Comparison of ENCODE assay signal across 8 cellular contexts in genomic region chr7:148987010-148987750, GRCh38. TPM values are rescaled to one million over a fixed set of nuclear protein-coding genes. Genes with fewer than 3 reads are reported as not detected.
DNase-seq lines count a peak whose midpoint lies in the region; ATAC-seq and TF ChIP-seq lines count a peak whose summit lies in the region.

No MANE protein-coding gene starts in this region.

- no peaks in the 10 kb centered on the region for H3K79me2 ChIP-seq in SK-N-SH (ENCODE audit: insufficient read depth)

- no peak for TF ChIP-seq RAD21 in SK-N-SH (IDR thresholded peaks at IDR 0.05; ENCODE audit: low read length)

- no peak for TF ChIP-seq POLR2A in ovary (IDR thresholded peaks at IDR 0.05)

- POLR2A ChIA-PET in GM10248 (lab: Yijun Ruan, JAX) = no interaction called here
- POLR2A ChIA-PET in SK-N-SH (lab: Yijun Ruan, JAX) = interaction anchor here (0.7 to 1.8 kb wide), 3 partner anchors 14 to 78 kb away, joined by 3 to 8 read pairs (median 6); no protein-coding TSS in a partner anchor

- peaks cover 40% of the 10 kb centered on the region for H3F3A ChIP-seq in SK-N-SH (replicated peaks; ENCODE audit: insufficient read depth)

- TF ChIP-seq EP300 in SK-N-SH (IDR thresholded peaks at IDR 0.05; ENCODE audit: borderline replicate concordance in 1 of 2, low read depth in 1 of 2, low read length in 1 of 2) (no peak), ovary (IDR thresholded peaks at IDR 0.05) (no peak)

- intact Hi-C loops in Right ventricle myocardium inferior (cut with DNase I) (loop anchor here (1.0 to 2.0 kb wide), 2 partner anchors 41 to 44 kb away; partner anchors contain the start of gene PDIA4), ovary (cut with DNase I) (no loop called here), tibial artery (cut with DNase I; ENCODE audit: low total_unique reads) (loop anchor here (5.0 kb wide), 1 partner anchor 40 kb away; the partner anchor contains the start of gene PDIA4)

- H3K27ac ChIP-seq in SK-N-SH (ENCODE audit: low read depth in 2 of 2, low read length in 1 of 2) (peak overlapping the region; percentile 75 to 83), ovary (peak overlapping the region; percentile 85 to 87), tibial artery (peak overlapping the region; percentile 79 to 86)

- peak overlapping the region; percentile 91 for H3K4me2 ChIP-seq in SK-N-SH

- peaks cover 6 to 12% of the 10 kb centered on the region in 2 experiments; a peak in 2 of 4 replicates for H3K4me1 ChIP-seq in SK-N-SH (ENCODE audit: control insufficient read depth in 1 of 2, insufficient read depth in 2 of 2, low read depth in 1 of 2, low read length in 1 of 2)
- peaks cover 2% of the 10 kb centered on the region for H3K4me1 ChIP-seq in ovary (ENCODE audit: insufficient read depth)
- H3K4me1 ChIP-seq in tibial artery = peaks cover 0 to 46% (median 26%) of the 10 kb centered on the region in 4 donors

- no peak for TF ChIP-seq CTCF in GM10248 (IDR thresholded peaks at IDR 0.05; ENCODE audit: control extremely low read depth, extremely low read depth, low read depth, missing control alignments)
- 0 out of 2 replicates have a peak, but pooled peaks have one; percentile 9 for TF ChIP-seq CTCF in SK-N-SH (IDR thresholded peaks at IDR 0.05)
- TF ChIP-seq CTCF in ovary (IDR thresholded peaks at IDR 0.05) = no peak
- no peak for TF ChIP-seq CTCF in tibial artery (IDR thresholded peaks at IDR 0.05)

- H3K9me3 ChIP-seq in SK-N-SH (no peaks in the 10 kb centered on the region), ovary (no peaks in the 10 kb centered on the region), tibial artery (no peaks in the 10 kb centered on the region)

- H2AFZ ChIP-seq in SK-N-SH (ENCODE audit: low read depth) = peak overlapping the region; percentile 97

- H3K27me3 ChIP-seq in SK-N-SH (ENCODE audit: insufficient read depth) = no peaks in the 10 kb centered on the region
- no peaks in the 10 kb centered on the region for H3K27me3 ChIP-seq in ovary
- H3K27me3 ChIP-seq in tibial artery = no peaks in the 10 kb centered on the region

- no peaks in the 10 kb centered on the region for H3K27me3 Mint-ChIP-seq in activated naive CD8-positive, alpha-beta T cell

- peak overlapping the region; percentile 79 to 89 for H3K4me3 ChIP-seq in SK-N-SH (ENCODE audit: low read depth in 2 of 2, low read length in 1 of 2)
- peak overlapping the region; percentile 65 for H3K4me3 ChIP-seq in ovary
- H3K4me3 ChIP-seq in tibial artery = peak overlapping the region; percentile 64 to 78

- no peaks in the 10 kb centered on the region for H3K9me2 ChIP-seq in SK-N-SH

- peak overlapping the region; percentile 94 for H3K4me3 Mint-ChIP-seq in activated naive CD8-positive, alpha-beta T cell

- DNase-seq in GM10248 (ENCODE audit: extremely low spot score) (peak; percentile 91), NCI-H1092 (lab: John Stamatoyannopoulos, UW) (peak; percentile 89), SK-N-SH (peak; percentile 94), Right ventricle myocardium inferior (ENCODE audit: missing footprints) (peak; percentile 88), ovary (peak; percentile 77 to 87 (median 80)), tibial artery (peak; percentile 76 to 89)

- ATAC-seq in HG02610 (IDR thresholded peaks at IDR 0.05; ENCODE audit: unreplicated experiment) (peak; percentile 94), Right ventricle myocardium inferior (peak; percentile 93)

- 3% methylated on average over 17 of the region's 17 CpGs for WGBS in SK-N-SH (ENCODE audit: low lambda C conversion rate)
- 0% methylated on average over 17 of the region's 17 CpGs for WGBS in ovary, 3 donors

- no peaks in the 10 kb centered on the region for H3K9me3 Mint-ChIP-seq in activated naive CD8-positive, alpha-beta T cell (ENCODE audit: low read depth)

- H3K9ac ChIP-seq in SK-N-SH = peak overlapping the region; percentile 64

- H4K20me1 ChIP-seq in SK-N-SH (ENCODE audit: insufficient read depth) = no peaks in the 10 kb centered on the region

- CTCF ChIA-PET in GM10248 (lab: Yijun Ruan, JAX) = interaction anchor here (0.6 to 2.5 kb wide), 7 partner anchors 12 to 403 kb away, joined by 3 to 17 read pairs (median 3); no protein-coding TSS in a partner anchor
- CTCF ChIA-PET in SK-N-SH (lab: Yijun Ruan, JAX) = interaction anchor here (1.0 to 3.4 kb wide), 11 partner anchors 11 to 412 kb away, joined by 3 to 19 read pairs (median 4); no protein-coding TSS in a partner anchor

- no peaks in the 10 kb centered on the region for H3K36me3 Mint-ChIP-seq in activated naive CD8-positive, alpha-beta T cell

- H3K36me3 ChIP-seq in SK-N-SH (replicated peaks in 1 of 2; ENCODE audit: control insufficient read depth in 1 of 2, insufficient read depth in 2 of 2, low read length in 1 of 2) = no peaks in the 10 kb centered on the region
- H3K36me3 ChIP-seq in ovary = no peaks in the 10 kb centered on the region
- no peaks in the 10 kb centered on the region for H3K36me3 ChIP-seq in tibial artery

- peak overlapping the region; percentile 97 for H3K27ac Mint-ChIP-seq in activated naive CD8-positive, alpha-beta T cell

- H3K4me1 Mint-ChIP-seq in activated naive CD8-positive, alpha-beta T cell (ENCODE audit: low read depth) = peaks cover 47% of the 10 kb centered on the region

TF ChIP-seq in SK-N-SH, 30 proteins besides CTCF, POLR2A, EP300 and RAD21 (continues in another document):
- TF ChIP-seq TCF12 (IDR thresholded peaks at IDR 0.05) = no peak
- peak; percentile 77 for TF ChIP-seq FOSL2 (IDR thresholded peaks at IDR 0.05; ENCODE audit: borderline replicate concordance, low read depth)
- TF ChIP-seq SIN3A (IDR thresholded peaks at IDR 0.05; ENCODE audit: borderline replicate concordance, low read depth, low read length) = 0 out of 2 replicates have a peak, but pooled peaks have one; percentile 12
- no peak; the same call in 1 of the 2 replicates for TF ChIP-seq MXI1 (IDR thresholded peaks at IDR 0.05; ENCODE audit: low read depth, low read length)
- TF ChIP-seq EZH2phosphoT487 (IDR thresholded peaks at IDR 0.05; ENCODE audit: borderline replicate concordance, low read depth) = no peak
- TF ChIP-seq YY1 (IDR thresholded peaks at IDR 0.05; ENCODE audit: low read depth) = no peak
- TF ChIP-seq ZBTB33 (IDR thresholded peaks at IDR 0.05; ENCODE audit: borderline replicate concordance, low read depth) = peak; percentile 45; the same call in 1 of the 2 replicates
- no peak for TF ChIP-seq JUND (IDR thresholded peaks at IDR 0.05)
- TF ChIP-seq CHD2 (IDR thresholded peaks at IDR 0.05; ENCODE audit: low read length, partially characterized antibody) = peak; percentile 55
- TF ChIP-seq FOXM1 (IDR thresholded peaks at IDR 0.05; ENCODE audit: low read depth) = no peak
- TF ChIP-seq NFIC (IDR thresholded peaks at IDR 0.05; ENCODE audit: borderline replicate concordance) = no peak
- no peak for TF ChIP-seq RXRA (IDR thresholded peaks at IDR 0.05; ENCODE audit: borderline replicate concordance, low read depth)
- TF ChIP-seq NRF1 (IDR thresholded peaks at IDR 0.05; ENCODE audit: low read depth, low read length) = no peak
- TF ChIP-seq TEAD4 (IDR thresholded peaks at IDR 0.05; ENCODE audit: borderline replicate concordance, insufficient read depth) = peak; percentile 97
- no peak for TF ChIP-seq FOXJ3 (CRISPR knock-in tag; IDR thresholded peaks at IDR 0.05)
- TF ChIP-seq GATA2 (CRISPR knock-in tag; IDR thresholded peaks at IDR 0.05) = 0 out of 2 replicates have a peak, but pooled peaks have one; percentile 37
- no peak for TF ChIP-seq USF2 (IDR thresholded peaks at IDR 0.05; ENCODE audit: borderline replicate concordance, low read depth, low read length)
- peak; percentile 44 for TF ChIP-seq RCOR1 (IDR thresholded peaks at IDR 0.05; ENCODE audit: low read length)
- TF ChIP-seq RFX5 (IDR thresholded peaks at IDR 0.05; ENCODE audit: low read length) = peak; percentile 88
- TF ChIP-seq IRF3 (IDR thresholded peaks at IDR 0.05; ENCODE audit: low read depth, low read length) = peak; percentile 41; the same call in 1 of the 2 replicates
- peak; percentile 27; the same call in 1 of the 2 replicates for TF ChIP-seq TAF1 (IDR thresholded peaks at IDR 0.05; ENCODE audit: borderline replicate concordance, low read depth, low read length)

RNA-seq across cellular contexts. Expression of gene PDIA4, which starts 41.1 kb away (rescaled TPM):
- polyA plus RNA-seq in SK-N-SH (2012; rRNA removed) = 393 and 400 TPM in 2 replicates
- 316 and 398 TPM in 2 replicates for polyA plus RNA-seq in SK-N-SH (2012; cell fraction: cytosol; rRNA removed)
- 171 and 252 TPM in 2 replicates for polyA plus RNA-seq in SK-N-SH (2012; cell fraction: nucleus; rRNA removed)
- total RNA-seq in Right ventricle myocardium inferior = 48.7 TPM
- total RNA-seq in ovary = 100 to 1,000 TPM in 2 of 7 donors, 10 to 100 TPM in 5; 49.6 to 130 (median 72.4) TPM
- polyA plus RNA-seq in ovary = 10 to 100 TPM; 52.2 to 78.5 TPM

Comparison
In these comparisons a context has a peak if more than half of its experiments do, and no peak if none do; other contexts are left out.
1. Peak in every context shown above with its lines: DNase-seq, ATAC-seq, H3K4me3 ChIP-seq and H3K27ac ChIP-seq.
2. intact Hi-C loops: an anchor here in Right ventricle myocardium inferior (1.0 to 2.0 kb wide) and tibial artery (5.0 kb wide); none called in ovary.